ENCODE assay signal across 1 cellular context in the genomic region with DNA sequence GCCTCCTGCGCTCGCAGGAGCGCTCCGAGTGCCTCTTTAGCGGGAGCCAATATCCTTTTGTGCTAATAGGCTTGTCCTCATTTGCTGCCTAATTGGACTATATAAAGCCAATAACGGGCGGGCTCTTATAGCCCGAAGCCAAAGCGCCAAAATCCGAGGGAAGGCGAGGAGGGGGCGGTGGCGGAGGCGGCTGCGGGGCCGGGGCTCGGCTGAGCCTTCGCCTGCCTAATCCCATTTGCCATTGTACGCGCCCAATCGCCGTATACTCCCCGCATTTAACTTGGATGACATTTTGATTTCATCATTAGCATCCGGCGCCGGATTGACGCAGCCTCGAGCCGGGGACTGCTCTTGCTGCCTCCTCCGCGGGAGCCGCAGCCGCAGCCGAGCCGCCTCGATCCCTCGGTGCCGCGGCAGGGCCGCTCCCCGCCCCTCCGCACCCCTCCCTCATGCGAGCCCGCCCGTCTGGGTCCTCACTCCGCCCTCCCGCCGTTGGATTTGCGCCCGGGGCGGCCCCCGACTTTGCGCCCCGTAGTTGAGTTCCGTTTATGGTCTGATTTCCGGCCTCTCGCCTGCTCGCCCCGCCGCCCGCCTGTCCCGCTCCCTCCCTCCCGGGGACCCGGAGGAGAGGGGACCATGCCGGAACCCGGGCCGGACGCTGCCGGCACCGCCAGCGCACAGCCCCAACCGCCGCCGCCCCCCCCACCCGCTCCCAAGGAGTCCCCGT.
TF ChIP-seq lines count a peak whose summit lies in the region.

TSS of gene HMX3 (plus strand) at position 556 of the 727 bp plus-strand sequence. CDS start at position 637, 81 bp downstream.

TF ChIP-seq in K562, 482 proteins besides CTCF, POLR2A, EP300 and RAD21 (continued from another document and continues in another):
- TF ChIP-seq, protein P1, sequence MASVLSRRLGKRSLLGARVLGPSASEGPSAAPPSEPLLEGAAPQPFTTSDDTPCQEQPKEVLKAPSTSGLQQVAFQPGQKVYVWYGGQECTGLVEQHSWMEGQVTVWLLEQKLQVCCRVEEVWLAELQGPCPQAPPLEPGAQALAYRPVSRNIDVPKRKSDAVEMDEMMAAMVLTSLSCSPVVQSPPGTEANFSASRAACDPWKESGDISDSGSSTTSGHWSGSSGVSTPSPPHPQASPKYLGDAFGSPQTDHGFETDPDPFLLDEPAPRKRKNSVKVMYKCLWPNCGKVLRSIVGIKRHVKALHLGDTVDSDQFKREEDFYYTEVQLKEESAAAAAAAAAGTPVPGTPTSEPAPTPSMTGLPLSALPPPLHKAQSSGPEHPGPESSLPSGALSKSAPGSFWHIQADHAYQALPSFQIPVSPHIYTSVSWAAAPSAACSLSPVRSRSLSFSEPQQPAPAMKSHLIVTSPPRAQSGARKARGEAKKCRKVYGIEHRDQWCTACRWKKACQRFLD (CRISPR knock-in tag; IDR thresholded peaks at IDR 0.05) = no peak
- TF ChIP-seq HDGF (IDR thresholded peaks at IDR 0.05) (no peak), POLR2G (IDR thresholded peaks at IDR 0.05; ENCODE audit: low read depth, low read length) (peak; percentile 77), U2AF2 (optimal IDR thresholded peaks at IDR 0.05; ENCODE audit: low read depth, low read length) (no peak), XRCC4 (IDR thresholded peaks at IDR 0.05; ENCODE audit: extremely low read depth, insufficient read depth, insufficient read length) (no peak), RNF2 (IDR thresholded peaks at IDR 0.05) (no peak), ZNF740 (CRISPR knock-in tag; IDR thresholded peaks at IDR 0.05) (no peak), ZNF740 (tag; IDR thresholded peaks at IDR 0.05) (peak in 1 of 2 experiments; percentile 71; a peak in 2 of 4 replicates), POLR2H (tag; IDR thresholded peaks at IDR 0.05; ENCODE audit: low read depth) (peak; percentile 81), RBM15 (IDR thresholded peaks at IDR 0.05; ENCODE audit: insufficient read depth, low read length) (no peak), KLF13 (tag; IDR thresholded peaks at IDR 0.05; ENCODE audit: borderline replicate concordance, low read depth) (no peak), ZFX (CRISPR knock-in tag; IDR thresholded peaks at IDR 0.05) (peak; percentile 41; the same call in 1 of the 2 replicates), POLR2B (IDR thresholded peaks at IDR 0.05; ENCODE audit: low read depth, partially characterized antibody) (peak; percentile 48), CTBP1 (IDR thresholded peaks at IDR 0.05; ENCODE audit: borderline replicate concordance) (peak; percentile 75; the same call in 1 of the 2 replicates), CCNT2 (IDR thresholded peaks at IDR 0.05; ENCODE audit: borderline replicate concordance, extremely low read depth, insufficient read length, low read depth, low read length) (no peak), FOXK1 (CRISPR knock-in tag; IDR thresholded peaks at IDR 0.05; ENCODE audit: borderline replicate concordance) (no peak), CXXC5 (CRISPR knock-in tag; IDR thresholded peaks at IDR 0.05) (peak; percentile 28), ARHGAP35 (IDR thresholded peaks at IDR 0.05; ENCODE audit: partially characterized antibody) (no peak), CBX2 (IDR thresholded peaks at IDR 0.05; ENCODE audit: insufficient read depth, low read length, poor library complexity, severe bottlenecking) (no peak), CHCHD3 (CRISPR knock-in tag; IDR thresholded peaks at IDR 0.05) (no peak), PTTG1 (tag; IDR thresholded peaks at IDR 0.05; ENCODE audit: low read depth) (no peak), STAT5A (IDR thresholded peaks at IDR 0.05; ENCODE audit: borderline replicate concordance, low read length) (no peak), HMGXB4 (CRISPR knock-in tag; IDR thresholded peaks at IDR 0.05) (0 out of 2 replicates have a peak, but pooled peaks have one; percentile 48), TRIM25 (IDR thresholded peaks at IDR 0.05; ENCODE audit: borderline replicate concordance) (no peak), IRF9 (tag; IDR thresholded peaks at IDR 0.05) (no peak), NR2F6 (CRISPR knock-in tag; IDR thresholded peaks at IDR 0.05) (no peak), ZBTB7A (IDR thresholded peaks at IDR 0.05; ENCODE audit: borderline replicate concordance, control insufficient read depth, low read depth, low read length) (peak; percentile 65), CREM (IDR thresholded peaks at IDR 0.05; ENCODE audit: low read depth) (peak; percentile 19; the same call in 1 of the 2 replicates), ZNF830 (CRISPR knock-in tag; IDR thresholded peaks at IDR 0.05) (no peak), ZNF507 (tag; conservative IDR thresholded peaks at IDR 0.05) (no peak), AFF1 (IDR thresholded peaks at IDR 0.05; ENCODE audit: low read depth in 1 of 2, partially characterized antibody in 2 of 2) (no peak), MBD2 (IDR thresholded peaks at IDR 0.05; ENCODE audit: borderline replicate concordance, low read depth) (0 out of 2 replicates have a peak, but pooled peaks have one; percentile 12), MAFK (IDR thresholded peaks at IDR 0.05; ENCODE audit: low read length) (no peak)
- TF ChIP-seq, protein P2, sequence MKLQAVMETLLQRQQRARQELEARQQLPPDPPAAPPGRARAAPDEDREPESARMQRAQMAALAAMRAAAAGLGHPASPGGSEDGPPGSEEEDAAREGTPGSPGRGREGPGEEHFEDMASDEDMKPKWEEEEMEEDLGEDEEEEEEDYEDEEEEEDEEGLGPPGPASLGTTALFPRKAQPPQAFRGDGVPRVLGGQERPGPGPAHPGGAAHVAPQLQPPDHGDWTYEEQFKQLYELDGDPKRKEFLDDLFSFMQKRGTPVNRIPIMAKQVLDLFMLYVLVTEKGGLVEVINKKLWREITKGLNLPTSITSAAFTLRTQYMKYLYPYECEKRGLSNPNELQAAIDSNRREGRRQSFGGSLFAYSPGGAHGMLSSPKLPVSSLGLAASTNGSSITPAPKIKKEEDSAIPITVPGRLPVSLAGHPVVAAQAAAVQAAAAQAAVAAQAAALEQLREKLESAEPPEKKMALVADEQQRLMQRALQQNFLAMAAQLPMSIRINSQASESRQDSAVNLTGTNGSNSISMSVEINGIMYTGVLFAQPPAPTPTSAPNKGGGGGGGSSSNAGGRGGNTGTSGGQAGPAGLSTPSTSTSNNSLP (IDR thresholded peaks at IDR 0.05; ENCODE audit: borderline replicate concordance, low read depth, low read length) = 0 out of 2 replicates have a peak, but pooled peaks have one; percentile 17
- TF ChIP-seq, protein P3, sequence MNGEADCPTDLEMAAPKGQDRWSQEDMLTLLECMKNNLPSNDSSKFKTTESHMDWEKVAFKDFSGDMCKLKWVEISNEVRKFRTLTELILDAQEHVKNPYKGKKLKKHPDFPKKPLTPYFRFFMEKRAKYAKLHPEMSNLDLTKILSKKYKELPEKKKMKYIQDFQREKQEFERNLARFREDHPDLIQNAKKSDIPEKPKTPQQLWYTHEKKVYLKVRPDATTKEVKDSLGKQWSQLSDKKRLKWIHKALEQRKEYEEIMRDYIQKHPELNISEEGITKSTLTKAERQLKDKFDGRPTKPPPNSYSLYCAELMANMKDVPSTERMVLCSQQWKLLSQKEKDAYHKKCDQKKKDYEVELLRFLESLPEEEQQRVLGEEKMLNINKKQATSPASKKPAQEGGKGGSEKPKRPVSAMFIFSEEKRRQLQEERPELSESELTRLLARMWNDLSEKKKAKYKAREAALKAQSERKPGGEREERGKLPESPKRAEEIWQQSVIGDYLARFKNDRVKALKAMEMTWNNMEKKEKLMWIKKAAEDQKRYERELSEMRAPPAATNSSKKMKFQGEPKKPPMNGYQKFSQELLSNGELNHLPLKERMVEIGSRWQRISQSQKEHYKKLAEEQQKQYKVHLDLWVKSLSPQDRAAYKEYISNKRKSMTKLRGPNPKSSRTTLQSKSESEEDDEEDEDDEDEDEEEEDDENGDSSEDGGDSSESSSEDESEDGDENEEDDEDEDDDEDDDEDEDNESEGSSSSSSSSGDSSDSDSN (IDR thresholded peaks at IDR 0.05; ENCODE audit: borderline replicate concordance in 1 of 2, low read depth in 2 of 2, low read length in 2 of 2) = peak in 1 of 2 experiments; percentile 76; a peak in 1 of 4 replicates
- TF ChIP-seq, protein P4, sequence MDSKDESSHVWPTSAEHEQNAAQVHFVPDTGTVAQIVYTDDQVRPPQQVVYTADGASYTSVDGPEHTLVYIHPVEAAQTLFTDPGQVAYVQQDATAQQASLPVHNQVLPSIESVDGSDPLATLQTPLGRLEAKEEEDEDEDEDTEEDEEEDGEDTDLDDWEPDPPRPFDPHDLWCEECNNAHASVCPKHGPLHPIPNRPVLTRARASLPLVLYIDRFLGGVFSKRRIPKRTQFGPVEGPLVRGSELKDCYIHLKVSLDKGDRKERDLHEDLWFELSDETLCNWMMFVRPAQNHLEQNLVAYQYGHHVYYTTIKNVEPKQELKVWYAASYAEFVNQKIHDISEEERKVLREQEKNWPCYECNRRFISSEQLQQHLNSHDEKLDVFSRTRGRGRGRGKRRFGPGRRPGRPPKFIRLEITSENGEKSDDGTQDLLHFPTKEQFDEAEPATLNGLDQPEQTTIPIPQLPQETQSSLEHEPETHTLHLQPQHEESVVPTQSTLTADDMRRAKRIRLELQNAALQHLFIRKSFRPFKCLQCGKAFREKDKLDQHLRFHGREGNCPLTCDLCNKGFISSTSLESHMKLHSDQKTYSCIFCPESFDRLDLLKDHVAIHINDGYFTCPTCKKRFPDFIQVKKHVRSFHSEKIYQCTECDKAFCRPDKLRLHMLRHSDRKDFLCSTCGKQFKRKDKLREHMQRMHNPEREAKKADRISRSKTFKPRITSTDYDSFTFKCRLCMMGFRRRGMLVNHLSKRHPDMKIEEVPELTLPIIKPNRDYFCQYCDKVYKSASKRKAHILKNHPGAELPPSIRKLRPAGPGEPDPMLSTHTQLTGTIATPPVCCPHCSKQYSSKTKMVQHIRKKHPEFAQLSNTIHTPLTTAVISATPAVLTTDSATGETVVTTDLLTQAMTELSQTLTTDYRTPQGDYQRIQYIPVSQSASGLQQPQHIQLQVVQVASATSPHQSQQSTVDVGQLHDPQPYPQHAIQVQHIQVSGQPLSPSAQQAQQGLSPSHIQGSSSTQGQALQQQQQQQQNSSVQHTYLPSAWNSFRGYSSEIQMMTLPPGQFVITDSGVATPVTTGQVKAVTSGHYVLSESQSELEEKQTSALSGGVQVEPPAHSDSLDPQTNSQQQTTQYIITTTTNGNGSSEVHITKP (IDR thresholded peaks at IDR 0.05; ENCODE audit: partially characterized antibody) = no peak
